ENCODE assay signal across 29 cellular contexts in genomic region chr2:66803651-66804050, GRCh38.
DNase-seq lines count a peak whose midpoint lies in the region; ATAC-seq and TF ChIP-seq lines count a peak whose summit lies in the region.
"Had no signal": no experiment of that assay in that cellular context is flagged by ENCODE, and none has a peak within 500 bp of the region (broad histone marks: within the 10 kb centered on the region; RNA-seq: fewer than 3 reads in every experiment).

No MANE protein-coding gene starts in this region.

- no peak overlapping the region for H3K4me3 ChIP-seq in AG04450 (ENCODE audit: low read depth, low read length)
- H3K4me3 ChIP-seq in adipocyte (ENCODE audit: low read length): no peak overlapping the region
- no peak overlapping the region for H3K4me3 ChIP-seq in fibroblast of pulmonary artery (replicated peaks; ENCODE audit: low read depth, low read length)
- no peak overlapping the region for H3K4me3 ChIP-seq in SJCRH30
- H3K4me3 ChIP-seq: adrenal gland, BLaER1, cardiac muscle cell, left lung, ovary, SK-N-MC, stomach, tibial artery had no signal

- POLR2A ChIA-PET in AG04450 (lab: Yijun Ruan, JAX): no interaction called here

- DNase-seq in AG04450 (ENCODE audit: low read depth, low spot score) (peak; percentile 36), adipocyte (ENCODE audit: low read depth) (peak; percentile 43), fibroblast of pulmonary artery (ENCODE audit: low read depth) (peak; percentile 78), omental fat pad (ENCODE audit: low spot score) (no peak), SJCRH30 (no peak), NCI-H774 (lab: John Stamatoyannopoulos, UW) (no peak)
- DNase-seq: activated CD4-positive, alpha-beta T cell treated with anti-CD3 and anti-CD28 coated beads for 36 hours; activated CD8-positive, alpha-beta memory T cell treated with anti-CD3 and anti-CD28 coated beads for 24 hours; activated gamma-delta T cell treated with Interleukin-2 at 50 U/mL for 16 hours; activated T-cell treated with anti-CD3 and anti-CD28 coated beads, Interleukin-2, amount 50 U/mL, for 24 hours; adrenal gland; Caco-2; DMS79; hippocampal formation; immature natural killer cell; left lung; NCI-H1048; NCI-H1694 treated with DMSO at 0.1 percent for 48 hours; NCI-H69; ovary; right cardiac atrium; stomach; tibial artery had no signal

- no peak for TF ChIP-seq CTCF in AG04450 (IDR thresholded peaks at IDR 0.05; ENCODE audit: low read depth, low read length)
- TF ChIP-seq CTCF in fibroblast of pulmonary artery (IDR thresholded peaks at IDR 0.05; ENCODE audit: low read length, missing control alignments): no peak
- TF ChIP-seq CTCF in omental fat pad (IDR thresholded peaks at IDR 0.05): no peak

- H3K27me3 ChIP-seq in AG04450 (ENCODE audit: control insufficient read depth, insufficient read depth, low read length): no peaks in the 10 kb centered on the region
- no peaks in the 10 kb centered on the region for H3K27me3 ChIP-seq in adipocyte (replicated peaks; ENCODE audit: control insufficient read depth, insufficient read depth, low read length)
- H3K27me3 ChIP-seq in SJCRH30: peaks cover 12% of the 10 kb centered on the region
- H3K27me3 ChIP-seq: adrenal gland, BLaER1, cardiac muscle cell, left lung, ovary, stomach, tibial artery had no signal

- H3K9ac ChIP-seq in adipocyte (ENCODE audit: low read length): no peak overlapping the region
- H3K9ac ChIP-seq: BLaER1 had no signal

- H3K4me1 ChIP-seq in adipocyte (ENCODE audit: control insufficient read depth, insufficient read depth, low read length) (peaks cover 9% of the 10 kb centered on the region), SJCRH30 (no peaks in the 10 kb centered on the region)
- H3K4me1 ChIP-seq: adrenal gland, BLaER1, Caco-2, left lung, tibial artery had no signal

- CTCF ChIA-PET in AG04450 (lab: Charles Lee): interaction anchor here (0.7 to 1.0 kb wide), 2 partner anchors 375 to 978 kb away, joined by 6 to 7 read pairs; no protein-coding TSS in a partner anchor

- H3K27ac ChIP-seq in AG04450 (ENCODE audit: low read depth, low read length): peak overlapping the region; percentile 11
- H3K27ac ChIP-seq in SJCRH30: no peak overlapping the region
- H3K27ac ChIP-seq: adrenal gland, BLaER1, cardiac muscle cell, left lung, ovary, SK-N-MC, tibial artery had no signal

- H3K9me3 ChIP-seq in AG04450 (ENCODE audit: control insufficient read depth, insufficient read depth, low read length): no peaks in the 10 kb centered on the region
- H3K9me3 ChIP-seq in adipocyte (ENCODE audit: control insufficient read depth, low read length): no peaks in the 10 kb centered on the region
- no peaks in the 10 kb centered on the region for H3K9me3 ChIP-seq in SJCRH30 (replicated peaks)
- H3K9me3 ChIP-seq: adrenal gland, BLaER1, left lung, ovary, stomach, tibial artery had no signal

- H3K36me3 ChIP-seq in adipocyte (ENCODE audit: control insufficient read depth, insufficient read depth, low read length, severe bottlenecking): no peaks in the 10 kb centered on the region
- no peaks in the 10 kb centered on the region for H3K36me3 ChIP-seq in SJCRH30
- H3K36me3 ChIP-seq: adrenal gland, BLaER1, cardiac muscle cell, left lung, ovary, stomach, tibial artery had no signal

- peak; percentile 76 for ATAC-seq in omental fat pad (ENCODE audit: low FRiP score)
- no peak for ATAC-seq in HG02588 (IDR thresholded peaks at IDR 0.05; ENCODE audit: unreplicated experiment)
- ATAC-seq in HG03432 (IDR thresholded peaks at IDR 0.05; ENCODE audit: unreplicated experiment): no peak
- ATAC-seq: activated CD4-positive, alpha-beta T cell treated with anti-CD3 and anti-CD28 coated beads for 36 hours; left lung; natural killer cell treated with Interleukin-12 subunit alpha and Interleukin-12 subunit beta and Interleukin-15 and Interleukin-18, amount 100 ng/mL, for 72 hours; right cardiac atrium had no signal

Comparison
In these comparisons a context has a peak if more than half of its experiments do, and no peak if none do; other contexts are left out.
1. DNase-seq: peak in AG04450 (single experiment), adipocyte (single experiment) and fibroblast of pulmonary artery (single experiment); none in omental fat pad (single experiment), SJCRH30 (0 of 2) and NCI-H774 (single experiment).